ENCODE assay signal across 23 cellular contexts in the genomic region with DNA sequence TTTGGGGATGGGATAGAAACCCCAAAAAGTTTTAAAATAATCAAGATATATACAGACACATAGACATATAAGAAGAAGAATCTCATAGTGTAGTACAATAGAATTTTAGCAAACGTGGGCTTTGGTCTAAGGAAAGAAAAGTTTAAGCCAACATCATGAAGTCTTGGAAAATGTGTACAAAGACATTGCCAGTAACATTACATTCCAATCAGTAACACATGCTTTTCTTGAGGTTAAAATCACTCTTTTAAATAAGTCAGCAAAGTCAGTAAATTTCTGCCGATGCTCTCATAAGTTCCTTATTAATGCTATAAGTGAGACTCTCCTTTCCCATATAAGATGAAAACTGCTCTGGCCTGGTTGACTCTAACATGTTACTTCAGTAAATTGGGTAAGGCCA.
"Had no signal": no experiment of that assay in that cellular context is flagged by ENCODE, and none has a peak within 500 bp of the region (broad histone marks: within the 10 kb centered on the region; RNA-seq: fewer than 3 reads in every experiment).

No MANE protein-coding gene starts in this region.

- H3K4me3 Mint-ChIP-seq: dendritic cell treated with granulocyte-macrophage colony-stimulating factor and Interleukin-4, amounts not matched to agents 40 ng/mL and 50 ng/mL, for 4 days; effector memory CD8-positive, alpha-beta T cell; naive B cell; nephron; stimulated activated effector memory CD8-positive, alpha-beta T cell treated with anti-CD3 and anti-CD28 coated beads, Interleukin-12 subunit alpha, Interleukin-12 subunit beta, amount 100 ng/mL, for 72 hours; stimulated activated naive CD8-positive, alpha-beta T cell treated with anti-CD3 and anti-CD28 coated beads, Interleukin-15, amount 100 ng/mL, for 72 hours had no signal

- ATAC-seq: effector memory CD8-positive, alpha-beta T cell; heart left ventricle; left colon; left ventricle myocardium superior; stimulated activated effector memory CD8-positive, alpha-beta T cell treated with anti-CD3 and anti-CD28 coated beads, Interleukin-12 subunit alpha, Interleukin-12 subunit beta, amount 100 ng/mL, for 72 hours; stimulated activated naive CD8-positive, alpha-beta T cell treated with anti-CD3 and anti-CD28 coated beads, Interleukin-15, amount 100 ng/mL, for 72 hours had no signal

- H3K36me3 ChIP-seq: esophagus squamous epithelium, heart left ventricle, neutrophil, right atrium auricular region, sigmoid colon, thyroid gland, upper lobe of left lung, uterus had no signal

- H3K27ac Mint-ChIP-seq: dendritic cell treated with granulocyte-macrophage colony-stimulating factor and Interleukin-4, amounts not matched to agents 40 ng/mL and 50 ng/mL, for 4 days; effector memory CD8-positive, alpha-beta T cell; naive B cell; nephron; stimulated activated effector memory CD8-positive, alpha-beta T cell treated with anti-CD3 and anti-CD28 coated beads, Interleukin-12 subunit alpha, Interleukin-12 subunit beta, amount 100 ng/mL, for 72 hours; stimulated activated naive CD8-positive, alpha-beta T cell treated with anti-CD3 and anti-CD28 coated beads, Interleukin-15, amount 100 ng/mL, for 72 hours had no signal

- DNase-seq: central memory CD4-positive, alpha-beta T cell; effector memory CD8-positive, alpha-beta T cell; esophagus squamous epithelium; heart left ventricle; hippocampal formation; left colon; left ventricle myocardium superior; mesenchymal stem cell; naive B cell; sigmoid colon; stimulated activated CD4-positive, alpha-beta T cell treated with anti-CD3 and anti-CD28 coated beads, Interleukin-4, amount 100 ng/mL, for 1 hour; stimulated activated CD8-positive, alpha-beta memory T cell treated with anti-CD3 and anti-CD28 coated beads, Interleukin-4, amount 100 ng/mL, for 48 hours; stimulated activated naive CD8-positive, alpha-beta T cell treated with anti-CD3 and anti-CD28 coated beads, Interleukin-15, amount 100 ng/mL, for 72 hours; substantia nigra; thyroid gland; upper lobe of left lung; uterus had no signal

- H3K9me3 ChIP-seq: esophagus squamous epithelium, heart left ventricle, neutrophil, right atrium auricular region, sigmoid colon, thyroid gland, upper lobe of left lung, uterus had no signal

- H3K4me1 ChIP-seq: right atrium auricular region, sigmoid colon, thyroid gland, upper lobe of left lung, uterus had no signal

- H3K4me3 ChIP-seq: esophagus squamous epithelium, heart left ventricle, lung, right atrium auricular region, sigmoid colon, thyroid gland, upper lobe of left lung, uterus had no signal

- H3K27me3 Mint-ChIP-seq: dendritic cell treated with granulocyte-macrophage colony-stimulating factor and Interleukin-4, amounts not matched to agents 40 ng/mL and 50 ng/mL, for 4 days; effector memory CD8-positive, alpha-beta T cell; stimulated activated naive CD8-positive, alpha-beta T cell treated with anti-CD3 and anti-CD28 coated beads, Interleukin-15, amount 100 ng/mL, for 72 hours had no signal

- H3K27me3 ChIP-seq: esophagus squamous epithelium, heart left ventricle, neutrophil, right atrium auricular region, sigmoid colon, thyroid gland, upper lobe of left lung had no signal

- H3K4me1 Mint-ChIP-seq: naive B cell; stimulated activated effector memory CD8-positive, alpha-beta T cell treated with anti-CD3 and anti-CD28 coated beads, Interleukin-12 subunit alpha, Interleukin-12 subunit beta, amount 100 ng/mL, for 72 hours; stimulated activated naive CD8-positive, alpha-beta T cell treated with anti-CD3 and anti-CD28 coated beads, Interleukin-15, amount 100 ng/mL, for 72 hours had no signal

- H3K27ac ChIP-seq: neutrophil, right atrium auricular region, sigmoid colon, upper lobe of left lung had no signal

- H3K36me3 Mint-ChIP-seq: naive B cell; stimulated activated effector memory CD8-positive, alpha-beta T cell treated with anti-CD3 and anti-CD28 coated beads, Interleukin-12 subunit alpha, Interleukin-12 subunit beta, amount 100 ng/mL, for 72 hours had no signal
